Comparison of ENCODE assay signal across 2 cellular contexts in genomic region chr2:190456833-190457232, GRCh38.
TF ChIP-seq lines count a peak whose summit lies in the region.

No MANE protein-coding gene starts in this region.

TF ChIP-seq in IMR-90, 13 proteins besides CTCF, POLR2A, EP300 and RAD21:
- TF ChIP-seq CEBPB (IDR thresholded peaks at IDR 0.05; ENCODE audit: low read depth, low read length) (no peak), RFX5 (IDR thresholded peaks at IDR 0.05; ENCODE audit: low read depth, low read length) (no peak), ELK1 (IDR thresholded peaks at IDR 0.05; ENCODE audit: borderline replicate concordance, low read depth, low read length) (no peak), USF2 (IDR thresholded peaks at IDR 0.05; ENCODE audit: low read depth, low read length) (no peak), NFE2L2 (IDR thresholded peaks at IDR 0.05; ENCODE audit: low read depth, low read length) (no peak), FOS (IDR thresholded peaks at IDR 0.05; ENCODE audit: low read depth, low read length) (no peak), SMC3 (IDR thresholded peaks at IDR 0.05; ENCODE audit: low read depth, low read length) (no peak)

TF ChIP-seq in K562, 482 proteins besides CTCF, POLR2A, EP300 and RAD21:
- TF ChIP-seq RERE (CRISPR knock-in tag; IDR thresholded peaks at IDR 0.05; ENCODE audit: borderline replicate concordance) (no peak), ZNF354B (CRISPR knock-in tag; IDR thresholded peaks at IDR 0.05) (no peak), DMBX1 (CRISPR knock-in tag; IDR thresholded peaks at IDR 0.05; ENCODE audit: borderline replicate concordance) (no peak), FIP1L1 (IDR thresholded peaks at IDR 0.05; ENCODE audit: low read depth, low read length, poor library complexity, severe bottlenecking) (no peak), ZKSCAN1 (IDR thresholded peaks at IDR 0.05; ENCODE audit: low read depth, low read length) (no peak), TGIF2 (CRISPR knock-in tag; IDR thresholded peaks at IDR 0.05) (no peak), ZZZ3 (IDR thresholded peaks at IDR 0.05) (no peak), PCBP1 (IDR thresholded peaks at IDR 0.05; ENCODE audit: low read depth, low read length, poor library complexity, severe bottlenecking) (no peak), TAF9B (IDR thresholded peaks at IDR 0.05; ENCODE audit: partially characterized antibody) (no peak), ZNF511 (CRISPR knock-in tag; IDR thresholded peaks at IDR 0.05) (no peak), PCBP2 (IDR thresholded peaks at IDR 0.05; ENCODE audit: low read depth, low read length, poor library complexity, severe bottlenecking) (no peak), PREB (CRISPR knock-in tag; IDR thresholded peaks at IDR 0.05) (no peak), MEIS2 (IDR thresholded peaks at IDR 0.05; ENCODE audit: partially characterized antibody) (no peak), ZNF41 (CRISPR knock-in tag; conservative IDR thresholded peaks at IDR 0.05) (no peak), ARHGAP35 (IDR thresholded peaks at IDR 0.05; ENCODE audit: partially characterized antibody) (no peak)
